ENCODE assay signal across 12 cellular contexts in the genomic region with DNA sequence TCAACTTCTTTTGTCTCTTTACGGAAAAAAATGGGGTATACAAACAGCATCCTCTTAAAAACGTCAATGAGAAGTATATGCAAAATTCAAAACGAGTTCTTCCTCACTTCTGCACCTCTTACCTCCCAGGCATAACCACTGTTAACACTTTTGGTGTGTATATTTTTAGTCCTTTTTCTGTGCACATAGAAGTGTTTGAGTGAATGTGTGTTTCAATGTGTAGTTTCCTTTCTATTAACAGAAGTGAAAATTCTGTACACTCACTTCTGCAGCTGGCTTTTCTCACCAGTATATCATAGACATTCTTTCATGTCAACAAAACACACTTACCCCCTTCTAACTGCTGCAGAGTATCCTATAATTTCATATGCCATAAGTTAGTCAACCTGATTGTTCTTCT. TPM values are rescaled to one million over a fixed set of nuclear protein-coding genes. Genes with fewer than 3 reads are reported as not detected.
DNase-seq lines count a peak whose midpoint lies in the region; ATAC-seq lines count a peak whose summit lies in the region.
"Had no signal": no experiment of that assay in that cellular context is flagged by ENCODE, and none has a peak within 500 bp of the region (broad histone marks: within the 10 kb centered on the region; RNA-seq: fewer than 3 reads in every experiment).

No MANE protein-coding gene starts in this region.

- H3K27ac Mint-ChIP-seq in activated naive CD8-positive, alpha-beta T cell treated with anti-CD3 and anti-CD28 coated beads, Interleukin-2, amount 10 ng/mL, durations not matched to agents 7 days and 5 days = peak overlapping the region; percentile 18
- H3K27ac Mint-ChIP-seq: T-helper 2 cell treated with Interferon-gamma antibody and Interleukin-4, amounts not matched to agents 5 μg/mL and 100 μg/mL, for 36 hours had no signal

- peaks cover 23% of the 10 kb centered on the region for H3K36me3 Mint-ChIP-seq in activated naive CD8-positive, alpha-beta T cell treated with anti-CD3 and anti-CD28 coated beads, Interleukin-2, amount 10 ng/mL, durations not matched to agents 7 days and 5 days

- no peaks in the 10 kb centered on the region for H3K27me3 Mint-ChIP-seq in activated naive CD8-positive, alpha-beta T cell treated with anti-CD3 and anti-CD28 coated beads, Interleukin-2, amount 10 ng/mL, durations not matched to agents 7 days and 5 days

- no peak for DNase-seq in activated naive CD8-positive, alpha-beta T cell treated with anti-CD3 and anti-CD28 coated beads, Interleukin-2, amount 10 ng/mL, durations not matched to agents 7 days and 5 days
- no peak for DNase-seq in iPS-NIHi11 (ENCODE audit: low spot score)
- no peak for DNase-seq in NCI-H748 (lab: John Stamatoyannopoulos, UW; ENCODE audit: unreplicated experiment)
- DNase-seq in T-helper 1 cell = no peak
- DNase-seq in COR-L47 (lab: John Stamatoyannopoulos, UW) = no peak
- DNase-seq: NCI-H187 treated with DMSO at 0.1 percent for 48 hours; stimulated activated CD4-positive, alpha-beta T cell treated with anti-CD3 and anti-CD28 coated beads, Interleukin-4, amount 100 ng/mL, for 24 hours had no signal

- no peak overlapping the region for H3K4me3 Mint-ChIP-seq in activated naive CD8-positive, alpha-beta T cell treated with anti-CD3 and anti-CD28 coated beads, Interleukin-2, amount 10 ng/mL, durations not matched to agents 7 days and 5 days
- H3K4me3 Mint-ChIP-seq: T-helper 2 cell treated with Interferon-gamma antibody and Interleukin-4, amounts not matched to agents 5 μg/mL and 100 μg/mL, for 36 hours had no signal

- no peaks in the 10 kb centered on the region for H3K9me3 Mint-ChIP-seq in activated naive CD8-positive, alpha-beta T cell treated with anti-CD3 and anti-CD28 coated beads, Interleukin-2, amount 10 ng/mL, durations not matched to agents 7 days and 5 days
- H3K9me3 Mint-ChIP-seq: T-helper 2 cell treated with Interferon-gamma antibody and Interleukin-4, amounts not matched to agents 5 μg/mL and 100 μg/mL, for 36 hours had no signal

- peaks cover 19% of the 10 kb centered on the region for H3K4me1 Mint-ChIP-seq in activated naive CD8-positive, alpha-beta T cell treated with anti-CD3 and anti-CD28 coated beads, Interleukin-2, amount 10 ng/mL, durations not matched to agents 7 days and 5 days

- POLR2A ChIA-PET in activated naive CD8-positive, alpha-beta T cell treated with anti-CD3 and anti-CD28 coated beads, Interleukin-2, amount 10 ng/mL, durations not matched to agents 7 days and 5 days (lab: Charles Lee) = no interaction called here

- ATAC-seq in GM18867 (IDR thresholded peaks at IDR 0.05; ENCODE audit: unreplicated experiment) (peak; percentile 82), GM21526 (IDR thresholded peaks at IDR 0.05; ENCODE audit: low FRiP score, unreplicated experiment) (peak; percentile 63), HG03095 (IDR thresholded peaks at IDR 0.05; ENCODE audit: unreplicated experiment) (peak; percentile 70)
- ATAC-seq in activated naive CD8-positive, alpha-beta T cell treated with anti-CD3 and anti-CD28 coated beads, Interleukin-2, amount 10 ng/mL, durations not matched to agents 7 days and 5 days (ENCODE audit: low read depth) = no peak
- ATAC-seq: gastroesophageal sphincter had no signal

RNA-seq across cellular contexts. Expression of a gene that starts 5.4 kb away (rescaled TPM):
- total RNA-seq in activated naive CD8-positive, alpha-beta T cell treated with anti-CD3 and anti-CD28 coated beads, Interleukin-2, amount 10 ng/mL, durations not matched to agents 7 days and 5 days = 10 to 100 TPM; 36.7 to 38.5 TPM

RNA-seq across cellular contexts. Expression of a gene that starts 5.6 kb away (rescaled TPM):
- 10 to 100 TPM; 17.3 to 17.7 TPM for total RNA-seq in activated naive CD8-positive, alpha-beta T cell treated with anti-CD3 and anti-CD28 coated beads, Interleukin-2, amount 10 ng/mL, durations not matched to agents 7 days and 5 days

RNA-seq across cellular contexts. Expression of a gene that starts 27.3 kb away (rescaled TPM):
- total RNA-seq in activated naive CD8-positive, alpha-beta T cell treated with anti-CD3 and anti-CD28 coated beads, Interleukin-2, amount 10 ng/mL, durations not matched to agents 7 days and 5 days = 10 to 100 TPM; 11.9 to 12.7 TPM

RNA-seq across cellular contexts. Expression of a gene that starts 27.7 kb away (rescaled TPM):
- 10 to 100 TPM; 31.6 TPM for total RNA-seq in activated naive CD8-positive, alpha-beta T cell treated with anti-CD3 and anti-CD28 coated beads, Interleukin-2, amount 10 ng/mL, durations not matched to agents 7 days and 5 days
